In genomic region chr16:634051-634670, GRCh38 we compare ENCODE assay signal across 16 cellular contexts. TPM values are rescaled to one million over a fixed set of nuclear protein-coding genes. Genes with fewer than 3 reads are reported as not detected.
DNase-seq lines count a peak whose midpoint lies in the region; ATAC-seq, FAIRE-seq and TF ChIP-seq lines count a peak whose summit lies in the region.
"Had no signal": no experiment of that assay in that cellular context is flagged by ENCODE, and none has a peak within 500 bp of the region (broad histone marks: within the 10 kb centered on the region; RNA-seq: fewer than 3 reads in every experiment).

No MANE protein-coding gene starts in this region.

- BruUV-seq in K562 (replicated peaks; lab: Mats Ljungman, UMichigan), result no TSS peak

- no peak for TF ChIP-seq POLR2A in K562 (conservative IDR thresholded peaks at IDR 0.05)

- TF ChIP-seq EP300 in K562 (IDR thresholded peaks at IDR 0.05; ENCODE audit: low read length), result no peak

- peaks cover 4% of the 10 kb centered on the region for H3K27me3 Mint-ChIP-seq in activated CD4-positive, alpha-beta T cell treated with anti-CD3 and anti-CD28 coated beads, Interleukin-2, amount 10 ng/mL, durations not matched to agents 7 days and 5 days
- H3K27me3 Mint-ChIP-seq in IgD-negative memory B cell, result peaks cover 3% of the 10 kb centered on the region
- no peaks in the 10 kb centered on the region for H3K27me3 Mint-ChIP-seq in osteocyte (ENCODE audit: unreplicated experiment)

- H3K36me3 Mint-ChIP-seq in activated CD4-positive, alpha-beta T cell treated with anti-CD3 and anti-CD28 coated beads, Interleukin-2, amount 10 ng/mL, durations not matched to agents 7 days and 5 days (ENCODE audit: low read depth), result no peaks in the 10 kb centered on the region
- H3K36me3 Mint-ChIP-seq in IgD-negative memory B cell (no peaks in the 10 kb centered on the region), osteocyte (ENCODE audit: unreplicated experiment) (peaks cover under 1% of the 10 kb centered on the region)

- peaks cover 25% of the 10 kb centered on the region; the same call in 1 of the 3 replicates for H3K36me3 ChIP-seq in K562 (ENCODE audit: control insufficient read depth, insufficient read depth, low read length)

- H2AFZ ChIP-seq in K562 (ENCODE audit: low read depth, low read length), result no peak overlapping the region

- peaks cover 30 to 93% of the 10 kb centered on the region in 2 experiments for H3K4me1 ChIP-seq in K562 (replicated peaks in 1 of 2; ENCODE audit: control insufficient read depth in 2 of 2, insufficient read depth in 2 of 2, low read length in 2 of 2)

- no peak overlapping the region for H3K4me2 ChIP-seq in K562 (ENCODE audit: insufficient read depth, low read length)

- TF ChIP-seq CTCF in K562 (IDR thresholded peaks at IDR 0.05 in 2 of 3, conservative IDR thresholded peaks at IDR 0.05 in 1 of 3; ENCODE audit: insufficient read depth in 2 of 3, low read depth in 1 of 3, low read length in 3 of 3) (no peak), osteocyte (IDR thresholded peaks at IDR 0.05) (no peak)

- POLR2A ChIA-PET in activated CD4-positive, alpha-beta T cell treated with anti-CD3 and anti-CD28 coated beads, Interleukin-2, amount 10 ng/mL, durations not matched to agents 7 days and 5 days (lab: Charles Lee), result no interaction called here
- POLR2A ChIA-PET in K562 (lab: Yijun Ruan, JAX), result interaction anchor here (0.6 kb wide), 1 partner anchor 1398 kb away, joined by 4 read pairs; no protein-coding TSS in a partner anchor

- ATAC-seq in K562 (no peak), HG03159 (IDR thresholded peaks at IDR 0.05; ENCODE audit: unreplicated experiment) (no peak)
- ATAC-seq: esophagus mucosa had no signal

- in situ Hi-C loops in K562 (cut with MboI), result no loop called here

- peak overlapping the region in 1 of 2 experiments; percentile 99; a peak in 2 of 4 replicates for H3K9ac ChIP-seq in K562 (ENCODE audit: insufficient read depth in 1 of 2, low read depth in 2 of 2, low read length in 2 of 2)

- H3K27ac ChIP-seq in K562 (ENCODE audit: extremely low read depth, low read depth, low read length), result no peak overlapping the region

- H3K4me3 ChIP-seq in K562, result no peak overlapping the region

- H4K20me1 ChIP-seq in K562 (replicated peaks; ENCODE audit: control insufficient read depth, insufficient read depth, low read length), result no peaks in the 10 kb centered on the region

- peak overlapping the region; percentile 95 for H3K4me3 Mint-ChIP-seq in activated CD4-positive, alpha-beta T cell treated with anti-CD3 and anti-CD28 coated beads, Interleukin-2, amount 10 ng/mL, durations not matched to agents 7 days and 5 days
- H3K4me3 Mint-ChIP-seq in IgD-negative memory B cell, result peak overlapping the region in 2 of 4 donors; percentile 52 to 70
- peak overlapping the region; percentile 35 for H3K4me3 Mint-ChIP-seq in osteocyte (ENCODE audit: unreplicated experiment)

- no peak for FAIRE-seq in K562 (lab: Jason Lieb, UNC)
- FAIRE-seq: GM12892 had no signal

- H3K9me3 Mint-ChIP-seq in activated CD4-positive, alpha-beta T cell treated with anti-CD3 and anti-CD28 coated beads, Interleukin-2, amount 10 ng/mL, durations not matched to agents 7 days and 5 days, result no peaks in the 10 kb centered on the region
- H3K9me3 Mint-ChIP-seq in IgD-negative memory B cell (peaks cover 0 to 2% (median 0%) of the 10 kb centered on the region in 3 donors), osteocyte (ENCODE audit: unreplicated experiment) (no peaks in the 10 kb centered on the region)

- TF ChIP-seq RAD21 in K562 (CRISPR knock-in tag; conservative IDR thresholded peaks at IDR 0.05 in 1 of 2, IDR thresholded peaks at IDR 0.05 in 1 of 2), result no peak

- CTCF ChIA-PET in activated CD4-positive, alpha-beta T cell treated with anti-CD3 and anti-CD28 coated beads, Interleukin-2, amount 10 ng/mL, durations not matched to agents 7 days and 5 days (lab: Charles Lee), result no interaction called here
- CTCF ChIA-PET in K562 (lab: Yijun Ruan, JAX; ENCODE audit: low intra/inter-chr PET ratio), result no interaction called here

- H3K79me2 ChIP-seq in K562 (ENCODE audit: control insufficient read depth, insufficient read depth, low read length), result peaks cover 18% of the 10 kb centered on the region

- H3K9me1 ChIP-seq in K562 (ENCODE audit: control insufficient read depth, insufficient read depth, low read length), result no peaks in the 10 kb centered on the region

- 87% methylated on average over 17 of the region's 22 CpGs for WGBS in K562 (ENCODE audit: insufficient coverage, low coverage, missing lambda C conversion rate)

- DNase-seq in activated CD4-positive, alpha-beta T cell treated with anti-CD3 and anti-CD28 coated beads, Interleukin-2, amount 10 ng/mL, durations not matched to agents 7 days and 5 days, result no peak
- DNase-seq in activated CD4-positive, alpha-beta T cell treated with anti-CD3 and anti-CD28 coated beads, Interleukin-2, amount 50 U/mL, for 1 hour, result no peak
- DNase-seq in K562 (ENCODE audit: extremely low read depth in 1 of 4, low spot score in 3 of 4), result no peak
- DNase-seq in osteocyte (ENCODE audit: extremely low spot score, unreplicated experiment), result no peak
- no peak for DNase-seq in NCI-H2227 treated with DMSO at 0.1 percent for 48 hours (lab: John Stamatoyannopoulos, UW)
- no peak for DNase-seq in AML-193 (lab: John Stamatoyannopoulos, UW)
- DNase-seq: COR-L47, cortex of kidney, HFFc6, KG1, NCI-H1092 treated with DMSO at 0.1 percent for 48 hours, NCI-H226 had no signal

- no peaks in the 10 kb centered on the region for H3K9me3 ChIP-seq in K562 (replicated peaks; ENCODE audit: control insufficient read depth, insufficient read depth, low read depth, low read length)

- no peaks in the 10 kb centered on the region for H3K27me3 ChIP-seq in K562 (ENCODE audit: control insufficient read depth in 2 of 2, insufficient read depth in 2 of 2, low read length in 2 of 2)

- peak overlapping the region; percentile 31 for H3K27ac Mint-ChIP-seq in activated CD4-positive, alpha-beta T cell treated with anti-CD3 and anti-CD28 coated beads, Interleukin-2, amount 10 ng/mL, durations not matched to agents 7 days and 5 days
- peak overlapping the region in 2 of 3 donors; percentile 31 to 71 for H3K27ac Mint-ChIP-seq in IgD-negative memory B cell
- H3K27ac Mint-ChIP-seq in osteocyte (ENCODE audit: unreplicated experiment), result no peak overlapping the region
- H3K27ac Mint-ChIP-seq: HFFc6 had no signal

- peaks cover 9% of the 10 kb centered on the region for H3K4me1 Mint-ChIP-seq in activated CD4-positive, alpha-beta T cell treated with anti-CD3 and anti-CD28 coated beads, Interleukin-2, amount 10 ng/mL, durations not matched to agents 7 days and 5 days
- H3K4me1 Mint-ChIP-seq in IgD-negative memory B cell, result peaks cover 4 to 14% (median 10%) of the 10 kb centered on the region in 3 donors
- H3K4me1 Mint-ChIP-seq in osteocyte (ENCODE audit: unreplicated experiment), result peaks cover 17% of the 10 kb centered on the region

- intact Hi-C loops in K562 (cut with micrococcal nuclease), result no loop called here

RNA-seq across cellular contexts. Expression of gene METTL26, which starts 1.9 kb away (rescaled TPM):
- 10 to 100 TPM; 63.7 to 78.0 TPM for total RNA-seq in activated CD4-positive, alpha-beta T cell treated with anti-CD3 and anti-CD28 coated beads, Interleukin-2, amount 10 ng/mL, durations not matched to agents 7 days and 5 days
- polyA plus RNA-seq in IgD-negative memory B cell (81.0 TPM), K562 (2011; rRNA removed) (105 and 115 TPM in 2 replicates), K562 (2014; fragmentation: Illumina TruSeq; extraction: Trizol) (80.9 and 91.6 TPM in 2 replicates), K562 (2014; fragmentation: Nextera tagmentation; extraction: Ambion mirVana) (10 to 100 TPM in 1 of 2 experiments, 1 to 10 TPM in 1; 7.3 to 11.6 TPM), K562 (2014; rRNA removed) (262 and 265 TPM in 2 replicates)
- total RNA-seq in K562 (2011; cell fraction: chromatin; rRNA removed; ENCODE audit: low replicate concordance), result 30.5 and 94.1 TPM in 2 replicates
- total RNA-seq in K562 (2011; cell fraction: nucleolus; rRNA removed), result 171 and 175 TPM in 2 replicates
- 71.2 and 82.5 TPM in 2 replicates for total RNA-seq in K562 (2011; cell fraction: nucleoplasm; rRNA removed)
- total RNA-seq in K562 (2014; rRNA removed) (198 and 279 TPM in 2 replicates), K562 (2014; rRNA removed; fragmentation: Illumina TruSeq; extraction: Trizol) (22.9 and 36.2 TPM in 2 replicates), K562 (2015; rRNA removed; fragmentation: Illumina TruSeq; extraction: Trizol) (75.4 and 76.5 TPM in 2 replicates), K562 (2021) (177 and 184 TPM in 2 replicates), osteocyte (58.2 and 69.8 TPM in 2 replicates)
- 139 and 392 TPM in 2 replicates for polyA plus RNA-seq in K562 (2011; cell fraction: cytosol; rRNA removed)
- 292 and 379 TPM in 2 replicates for polyA plus RNA-seq in K562 (2011; cell fraction: nucleus; rRNA removed)
- 145 and 152 TPM in 2 replicates for polyA plus RNA-seq in K562 (2012)
- polyA minus RNA-seq in K562 (2011; rRNA and poly(A)+ RNA removed), result 8.4 and 17.6 TPM in 2 replicates
- polyA minus RNA-seq in K562 (2011; cell fraction: cytosol; rRNA and poly(A)+ RNA removed), result 56.4 and 65.7 TPM in 2 replicates
- 80.4 and 108 TPM in 2 replicates for polyA minus RNA-seq in K562 (2011; cell fraction: nucleus; rRNA and poly(A)+ RNA removed)

RNA-seq across cellular contexts. Expression of gene WFIKKN1, which starts 3.4 kb away (rescaled TPM):
- total RNA-seq in activated CD4-positive, alpha-beta T cell treated with anti-CD3 and anti-CD28 coated beads, Interleukin-2, amount 10 ng/mL, durations not matched to agents 7 days and 5 days, result 1 to 10 TPM; 1.8 to 2.7 TPM
- polyA plus RNA-seq in IgD-negative memory B cell (not detected), K562 (2011; rRNA removed) (0.18 and 0.22 TPM in 2 replicates), K562 (2014; fragmentation: Illumina TruSeq; extraction: Trizol) (0.14 TPM in 1 of 2 replicates, not detected in the other), K562 (2014; fragmentation: Nextera tagmentation; extraction: Ambion mirVana) (not detected), K562 (2014; rRNA removed) (0.30 and 0.54 TPM in 2 replicates)
- total RNA-seq in K562 (2011; cell fraction: chromatin; rRNA removed; ENCODE audit: low replicate concordance), result 0.83 and 4.1 TPM in 2 replicates
- total RNA-seq in K562 (2011; cell fraction: nucleolus; rRNA removed), result 3.3 and 3.8 TPM in 2 replicates
- total RNA-seq in K562 (2011; cell fraction: nucleoplasm; rRNA removed), result 1.8 and 2.3 TPM in 2 replicates
- total RNA-seq in K562 (2014; rRNA removed) (0.50 and 0.57 TPM in 2 replicates), K562 (2014; rRNA removed; fragmentation: Illumina TruSeq; extraction: Trizol) (not detected in 2 replicates), K562 (2015; rRNA removed; fragmentation: Illumina TruSeq; extraction: Trizol) (0.11 and 0.14 TPM in 2 replicates), K562 (2021) (0.85 and 1.1 TPM in 2 replicates), osteocyte (0.47 and 0.56 TPM in 2 replicates)
- 0.29 and 2.5 TPM in 2 replicates for polyA plus RNA-seq in K562 (2011; cell fraction: cytosol; rRNA removed)
- polyA plus RNA-seq in K562 (2011; cell fraction: nucleus; rRNA removed), result 0.56 and 2.4 TPM in 2 replicates
- 0.61 and 1.5 TPM in 2 replicates for polyA plus RNA-seq in K562 (2012)
- polyA minus RNA-seq in K562 (2011; rRNA and poly(A)+ RNA removed), result 0.12 and 0.14 TPM in 2 replicates
- polyA minus RNA-seq in K562 (2011; cell fraction: cytosol; rRNA and poly(A)+ RNA removed), result 0.73 and 1.1 TPM in 2 replicates
- 0.44 and 0.81 TPM in 2 replicates for polyA minus RNA-seq in K562 (2011; cell fraction: nucleus; rRNA and poly(A)+ RNA removed)

RNA-seq across cellular contexts. Expression of gene MCRIP2, which starts 7.5 kb away (rescaled TPM):
- total RNA-seq in activated CD4-positive, alpha-beta T cell treated with anti-CD3 and anti-CD28 coated beads, Interleukin-2, amount 10 ng/mL, durations not matched to agents 7 days and 5 days, result 10 to 100 TPM; 17.3 to 20.2 TPM
- polyA plus RNA-seq in IgD-negative memory B cell (52.8 TPM), K562 (2011; rRNA removed) (35.2 and 47.4 TPM in 2 replicates), K562 (2014; fragmentation: Illumina TruSeq; extraction: Trizol) (12.8 and 40.4 TPM in 2 replicates), K562 (2014; fragmentation: Nextera tagmentation; extraction: Ambion mirVana) (1 to 10 TPM in 1 of 2 experiments, under 1 TPM in 1; 0.80 to 3.5 TPM), K562 (2014; rRNA removed) (111 and 123 TPM in 2 replicates)
- total RNA-seq in K562 (2011; cell fraction: chromatin; rRNA removed; ENCODE audit: low replicate concordance), result 33.6 and 106 TPM in 2 replicates
- 86.7 and 90.7 TPM in 2 replicates for total RNA-seq in K562 (2011; cell fraction: nucleolus; rRNA removed)
- 54.1 and 55.3 TPM in 2 replicates for total RNA-seq in K562 (2011; cell fraction: nucleoplasm; rRNA removed)
- total RNA-seq in K562 (2014; rRNA removed) (120 and 148 TPM in 2 replicates), K562 (2014; rRNA removed; fragmentation: Illumina TruSeq; extraction: Trizol) (3.4 and 6.3 TPM in 2 replicates), K562 (2015; rRNA removed; fragmentation: Illumina TruSeq; extraction: Trizol) (55.8 and 56.1 TPM in 2 replicates), K562 (2021) (110 and 124 TPM in 2 replicates), osteocyte (11.3 and 14.8 TPM in 2 replicates)
- 70.6 and 207 TPM in 2 replicates for polyA plus RNA-seq in K562 (2011; cell fraction: cytosol; rRNA removed)
- 72.7 and 125 TPM in 2 replicates for polyA plus RNA-seq in K562 (2011; cell fraction: nucleus; rRNA removed)
- polyA plus RNA-seq in K562 (2012), result 63.1 and 76.1 TPM in 2 replicates
- 5.2 and 5.6 TPM in 2 replicates for polyA minus RNA-seq in K562 (2011; rRNA and poly(A)+ RNA removed)
- polyA minus RNA-seq in K562 (2011; cell fraction: cytosol; rRNA and poly(A)+ RNA removed), result 19.4 and 28.1 TPM in 2 replicates
- 21.5 and 23.7 TPM in 2 replicates for polyA minus RNA-seq in K562 (2011; cell fraction: nucleus; rRNA and poly(A)+ RNA removed)

RNA-seq across cellular contexts. Expression of gene WDR90, which starts 15.0 kb away (rescaled TPM):
- total RNA-seq in activated CD4-positive, alpha-beta T cell treated with anti-CD3 and anti-CD28 coated beads, Interleukin-2, amount 10 ng/mL, durations not matched to agents 7 days and 5 days, result 10 to 100 TPM; 54.9 to 81.6 TPM
- polyA plus RNA-seq in IgD-negative memory B cell (0.54 TPM), K562 (2011; rRNA removed) (5.7 and 9.4 TPM in 2 replicates), K562 (2014; fragmentation: Illumina TruSeq; extraction: Trizol) (1.4 and 4.3 TPM in 2 replicates), K562 (2014; fragmentation: Nextera tagmentation; extraction: Ambion mirVana) (under 1 TPM; 0.44 to 0.46 TPM), K562 (2014; rRNA removed) (8.1 and 10.6 TPM in 2 replicates)
- 25.8 and 70.2 TPM in 2 replicates for total RNA-seq in K562 (2011; cell fraction: chromatin; rRNA removed; ENCODE audit: low replicate concordance)
- 50.4 and 60.9 TPM in 2 replicates for total RNA-seq in K562 (2011; cell fraction: nucleolus; rRNA removed)
- total RNA-seq in K562 (2011; cell fraction: nucleoplasm; rRNA removed), result 29.8 and 30.4 TPM in 2 replicates
- total RNA-seq in K562 (2014; rRNA removed) (4.9 and 6.5 TPM in 2 replicates), K562 (2014; rRNA removed; fragmentation: Illumina TruSeq; extraction: Trizol) (0.80 and 1.3 TPM in 2 replicates), K562 (2015; rRNA removed; fragmentation: Illumina TruSeq; extraction: Trizol) (3.0 and 3.3 TPM in 2 replicates), K562 (2021) (10.0 and 12.6 TPM in 2 replicates), osteocyte (28.2 and 38.9 TPM in 2 replicates)
- 3.8 and 9.9 TPM in 2 replicates for polyA plus RNA-seq in K562 (2011; cell fraction: cytosol; rRNA removed)
- 72.9 and 107 TPM in 2 replicates for polyA plus RNA-seq in K562 (2011; cell fraction: nucleus; rRNA removed)
- polyA plus RNA-seq in K562 (2012), result 6.3 and 9.5 TPM in 2 replicates
- 1.0 and 1.4 TPM in 2 replicates for polyA minus RNA-seq in K562 (2011; rRNA and poly(A)+ RNA removed)
- polyA minus RNA-seq in K562 (2011; cell fraction: cytosol; rRNA and poly(A)+ RNA removed), result 2.6 and 4.5 TPM in 2 replicates
- 20.9 and 23.9 TPM in 2 replicates for polyA minus RNA-seq in K562 (2011; cell fraction: nucleus; rRNA and poly(A)+ RNA removed)

RNA-seq across cellular contexts. Expression of gene RHOT2, which starts 33.8 kb away (rescaled TPM):
- 100 to 1,000 TPM; 128 to 150 TPM for total RNA-seq in activated CD4-positive, alpha-beta T cell treated with anti-CD3 and anti-CD28 coated beads, Interleukin-2, amount 10 ng/mL, durations not matched to agents 7 days and 5 days
- polyA plus RNA-seq in IgD-negative memory B cell (42.7 TPM), K562 (2011; rRNA removed) (118 and 173 TPM in 2 replicates), K562 (2014; fragmentation: Illumina TruSeq; extraction: Trizol) (112 and 139 TPM in 2 replicates), K562 (2014; fragmentation: Nextera tagmentation; extraction: Ambion mirVana) (1 to 10 TPM; 5.0 to 6.8 TPM), K562 (2014; rRNA removed) (373 and 378 TPM in 2 replicates)
- 214 and 929 TPM in 2 replicates for total RNA-seq in K562 (2011; cell fraction: chromatin; rRNA removed; ENCODE audit: low replicate concordance)
- total RNA-seq in K562 (2011; cell fraction: nucleolus; rRNA removed), result 1,026 and 1,077 TPM in 2 replicates
- 329 and 385 TPM in 2 replicates for total RNA-seq in K562 (2011; cell fraction: nucleoplasm; rRNA removed)
- total RNA-seq in K562 (2014; rRNA removed) (116 and 158 TPM in 2 replicates), K562 (2014; rRNA removed; fragmentation: Illumina TruSeq; extraction: Trizol) (18.6 and 26.7 TPM in 2 replicates), K562 (2015; rRNA removed; fragmentation: Illumina TruSeq; extraction: Trizol) (83.6 and 87.9 TPM in 2 replicates), K562 (2021) (267 TPM in 2 replicates), osteocyte (125 and 126 TPM in 2 replicates)
- 121 and 296 TPM in 2 replicates for polyA plus RNA-seq in K562 (2011; cell fraction: cytosol; rRNA removed)
- 1,454 and 2,407 TPM in 2 replicates for polyA plus RNA-seq in K562 (2011; cell fraction: nucleus; rRNA removed)
- 192 and 214 TPM in 2 replicates for polyA plus RNA-seq in K562 (2012)
- 14.4 and 20.6 TPM in 2 replicates for polyA minus RNA-seq in K562 (2011; rRNA and poly(A)+ RNA removed)
- 48.0 and 67.2 TPM in 2 replicates for polyA minus RNA-seq in K562 (2011; cell fraction: cytosol; rRNA and poly(A)+ RNA removed)
- 214 and 219 TPM in 2 replicates for polyA minus RNA-seq in K562 (2011; cell fraction: nucleus; rRNA and poly(A)+ RNA removed)
